Comparison of ENCODE assay signal across 24 cellular contexts in genomic region chr16:72612718-72613117, GRCh38.
DNase-seq lines count a peak whose midpoint lies in the region; ATAC-seq, FAIRE-seq and TF ChIP-seq lines count a peak whose summit lies in the region.
"Had no signal": no experiment of that assay in that cellular context is flagged by ENCODE, and none has a peak within 500 bp of the region (broad histone marks: within the 10 kb centered on the region; RNA-seq: fewer than 3 reads in every experiment).

No MANE protein-coding gene starts in this region.

- H3K36me3 Mint-ChIP-seq in chondrocyte (ENCODE audit: low read depth) (no peaks in the 10 kb centered on the region), osteocyte (ENCODE audit: unreplicated experiment) (no peaks in the 10 kb centered on the region)
- H3K36me3 Mint-ChIP-seq: CD4-positive, CD25-positive, alpha-beta regulatory T cell; CD8-positive, alpha-beta T cell had no signal

- H3K4me1 Mint-ChIP-seq in chondrocyte (ENCODE audit: low read depth), result peaks cover 40% of the 10 kb centered on the region
- H3K4me1 Mint-ChIP-seq in osteocyte (ENCODE audit: unreplicated experiment), result peaks cover 39% of the 10 kb centered on the region

- FAIRE-seq in pancreas (lab: Jason Lieb, UNC), result no peak
- FAIRE-seq: A204.1, G401.6, GM12892, GM19239, H1 had no signal

- H3K27me3 ChIP-seq in left ventricle myocardium inferior (ENCODE audit: low read depth) (no peaks in the 10 kb centered on the region), vagina (no peaks in the 10 kb centered on the region), pancreas (no peaks in the 10 kb centered on the region)
- H3K27me3 ChIP-seq: BLaER1 had no signal

- intact Hi-C loops in left ventricle myocardium inferior (cut with micrococcal nuclease) (no loop called here), cardiac septum (cut with DNase I) (no loop called here), vagina (cut with DNase I) (no loop called here), posterior cingulate gyrus (cut with DNase I) (no loop called here), pancreas (cut with DNase I) (no loop called here)

- H3K9me3 Mint-ChIP-seq in chondrocyte (ENCODE audit: low read depth) (peaks cover 17% of the 10 kb centered on the region), osteocyte (ENCODE audit: unreplicated experiment) (no peaks in the 10 kb centered on the region)
- H3K9me3 Mint-ChIP-seq: CD8-positive, alpha-beta T cell had no signal

- no peaks in the 10 kb centered on the region for H3K4me1 ChIP-seq in left ventricle myocardium inferior
- peaks cover 11% of the 10 kb centered on the region for H3K4me1 ChIP-seq in vagina
- H3K4me1 ChIP-seq in pancreas, result no peaks in the 10 kb centered on the region
- H3K4me1 ChIP-seq: Caco-2 had no signal

- H3K4me3 ChIP-seq in left ventricle myocardium inferior, result no peak overlapping the region
- H3K4me3 ChIP-seq in vagina, result no peak overlapping the region
- H3K4me3 ChIP-seq in pancreas, result no peak overlapping the region
- H3K4me3 ChIP-seq: BLaER1, GM23248 had no signal

- H3K9me3 ChIP-seq in left ventricle myocardium inferior (replicated peaks) (peaks cover 9% of the 10 kb centered on the region), vagina (no peaks in the 10 kb centered on the region), pancreas (no peaks in the 10 kb centered on the region)
- H3K9me3 ChIP-seq: Caco-2 had no signal

- DNase-seq in left ventricle myocardium inferior, result no peak
- no peak for DNase-seq in cardiac septum (ENCODE audit: low spot score)
- no peak for DNase-seq in chondrocyte (ENCODE audit: low spot score)
- DNase-seq in osteocyte (ENCODE audit: extremely low spot score, unreplicated experiment), result no peak
- no peak for DNase-seq in vagina (ENCODE audit: extremely low spot score in 2 of 2)
- no peak for DNase-seq in posterior cingulate gyrus
- DNase-seq in activated naive CD4-positive, alpha-beta T cell (lab: John Stamatoyannopoulos, UW), result no peak
- no peak for DNase-seq in pancreas
- DNase-seq: Caco-2; CD4-positive, CD25-positive, alpha-beta regulatory T cell; CD8-positive, alpha-beta T cell; DMS153; DND-41; H7 had no signal

- TF ChIP-seq CTCF in left ventricle myocardium inferior (IDR thresholded peaks at IDR 0.05; ENCODE audit: borderline replicate concordance), result no peak
- TF ChIP-seq CTCF in chondrocyte (IDR thresholded peaks at IDR 0.05), result no peak
- no peak for TF ChIP-seq CTCF in osteocyte (IDR thresholded peaks at IDR 0.05)
- no peak for TF ChIP-seq CTCF in vagina (IDR thresholded peaks at IDR 0.05)
- TF ChIP-seq CTCF in pancreas (IDR thresholded peaks at IDR 0.05), result no peak

- H3K27me3 Mint-ChIP-seq in chondrocyte (ENCODE audit: low read depth) (no peaks in the 10 kb centered on the region), osteocyte (ENCODE audit: unreplicated experiment) (no peaks in the 10 kb centered on the region)
- H3K27me3 Mint-ChIP-seq: B cell; CD4-positive, CD25-positive, alpha-beta regulatory T cell had no signal

- TF ChIP-seq POLR2A in vagina (IDR thresholded peaks at IDR 0.05), result no peak

- no peak overlapping the region for H3K4me3 Mint-ChIP-seq in chondrocyte (ENCODE audit: unreplicated experiment)
- no peak overlapping the region for H3K4me3 Mint-ChIP-seq in osteocyte (ENCODE audit: unreplicated experiment)
- H3K4me3 Mint-ChIP-seq: B cell; CD4-positive, CD25-positive, alpha-beta regulatory T cell; CD8-positive, alpha-beta T cell had no signal

- H3K36me3 ChIP-seq in left ventricle myocardium inferior, result no peaks in the 10 kb centered on the region
- H3K36me3 ChIP-seq in vagina, result no peaks in the 10 kb centered on the region
- H3K36me3 ChIP-seq in pancreas, result no peaks in the 10 kb centered on the region
- H3K36me3 ChIP-seq: BLaER1 had no signal

- H3K27ac Mint-ChIP-seq in chondrocyte (ENCODE audit: unreplicated experiment), result peak overlapping the region; percentile 59
- peak overlapping the region; percentile 72 for H3K27ac Mint-ChIP-seq in osteocyte (ENCODE audit: unreplicated experiment)
- H3K27ac Mint-ChIP-seq: B cell; CD4-positive, CD25-positive, alpha-beta regulatory T cell; CD8-positive, alpha-beta T cell had no signal

- no peak for ATAC-seq in pancreas
- ATAC-seq: CD8-positive, alpha-beta T cell had no signal

- peak overlapping the region; percentile 36 for H3K27ac ChIP-seq in left ventricle myocardium inferior (replicated peaks)
- peak overlapping the region; percentile 7 for H3K27ac ChIP-seq in vagina
- H3K27ac ChIP-seq in pancreas, result no peak overlapping the region
- H3K27ac ChIP-seq: 22Rv1, BLaER1, C4-2B, GM23248 had no signal

Comparison
In these comparisons a context has a peak if more than half of its experiments do, and no peak if none do; other contexts are left out.
1. H3K27ac ChIP-seq: peak in left ventricle myocardium inferior (single experiment) and vagina (single experiment); none in pancreas (0 of 4).